19 cellular contexts compared by ENCODE assay signal in genomic region chr2:120913972-120914838, GRCh38.
DNase-seq lines count a peak whose midpoint lies in the region; ATAC-seq and TF ChIP-seq lines count a peak whose summit lies in the region.
"Had no signal": no experiment of that assay in that cellular context is flagged by ENCODE, and none has a peak within 500 bp of the region (broad histone marks: within the 10 kb centered on the region; RNA-seq: fewer than 3 reads in every experiment).

No MANE protein-coding gene starts in this region.

- no peaks in the 10 kb centered on the region for H3K9me3 ChIP-seq in upper lobe of right lung
- H3K9me3 ChIP-seq: adrenal gland, HAP-1 had no signal

- H3K27me3 Mint-ChIP-seq in mesothelial cell of epicardium (ENCODE audit: low read depth) = no peaks in the 10 kb centered on the region
- no peaks in the 10 kb centered on the region for H3K27me3 Mint-ChIP-seq in activated naive CD4-positive, alpha-beta T cell treated with anti-CD3 and anti-CD28 coated beads for 36 hours (ENCODE audit: low read depth)
- H3K27me3 Mint-ChIP-seq: activated CD4-positive, alpha-beta memory T cell treated with anti-CD3 and anti-CD28 coated beads, Interleukin-2, amount 10 ng/mL, durations not matched to agents 7 days and 5 days; type B pancreatic cell had no signal

- no peak for TF ChIP-seq CTCF in coronary artery (IDR thresholded peaks at IDR 0.05)
- no peak for TF ChIP-seq CTCF in mesothelial cell of epicardium (IDR thresholded peaks at IDR 0.05; ENCODE audit: unreplicated experiment)
- TF ChIP-seq CTCF in upper lobe of right lung (IDR thresholded peaks at IDR 0.05) = no peak

- no peaks in the 10 kb centered on the region for H3K27me3 ChIP-seq in upper lobe of right lung
- H3K27me3 ChIP-seq: adrenal gland had no signal

- CTCF ChIA-PET in activated naive CD4-positive, alpha-beta T cell treated with anti-CD3 and anti-CD28 coated beads for 36 hours (lab: Charles Lee) = interaction anchor here (0.6 kb wide), 1 partner anchor 145 kb away, joined by 3 read pairs; no protein-coding TSS in a partner anchor

- H3K4me3 Mint-ChIP-seq in mesothelial cell of epicardium = no peak overlapping the region
- H3K4me3 Mint-ChIP-seq in activated naive CD4-positive, alpha-beta T cell treated with anti-CD3 and anti-CD28 coated beads for 36 hours = no peak overlapping the region
- H3K4me3 Mint-ChIP-seq: activated CD4-positive, alpha-beta memory T cell treated with anti-CD3 and anti-CD28 coated beads, Interleukin-2, amount 10 ng/mL, durations not matched to agents 7 days and 5 days; activated T-helper 1 cell treated with anti-CD3 and anti-CD28 coated beads, Interleukin-12 subunit alpha, Interleukin-12 subunit beta, Interleukin-2, Interleukin-4 antibody, amounts not matched to agents 30 ng/mL and 10 ng/mL and 1 ng/mL, durations not matched to agents 14 hours and 24 hours and 36 hours; CD14-positive monocyte; immature natural killer cell; neural crest cell; type B pancreatic cell had no signal

- peaks cover 46% of the 10 kb centered on the region for H3K4me1 Mint-ChIP-seq in mesothelial cell of epicardium
- H3K4me1 Mint-ChIP-seq in activated naive CD4-positive, alpha-beta T cell treated with anti-CD3 and anti-CD28 coated beads for 36 hours (ENCODE audit: low read depth) = no peaks in the 10 kb centered on the region
- H3K4me1 Mint-ChIP-seq: activated CD4-positive, alpha-beta memory T cell treated with anti-CD3 and anti-CD28 coated beads, Interleukin-2, amount 10 ng/mL, durations not matched to agents 7 days and 5 days; CD14-positive monocyte; immature natural killer cell had no signal

- peak overlapping the region; percentile 56 for H3K27ac Mint-ChIP-seq in mesothelial cell of epicardium
- H3K27ac Mint-ChIP-seq in activated naive CD4-positive, alpha-beta T cell treated with anti-CD3 and anti-CD28 coated beads for 36 hours = no peak overlapping the region
- H3K27ac Mint-ChIP-seq: activated CD4-positive, alpha-beta memory T cell treated with anti-CD3 and anti-CD28 coated beads, Interleukin-2, amount 10 ng/mL, durations not matched to agents 7 days and 5 days; activated T-helper 1 cell treated with anti-CD3 and anti-CD28 coated beads, Interleukin-12 subunit alpha, Interleukin-12 subunit beta, Interleukin-2, Interleukin-4 antibody, amounts not matched to agents 30 ng/mL and 10 ng/mL and 1 ng/mL, durations not matched to agents 14 hours and 24 hours and 36 hours; CD14-positive monocyte; immature natural killer cell; type B pancreatic cell had no signal

- DNase-seq in Right ventricle myocardium inferior (ENCODE audit: missing footprints) (peak; percentile 49), cardiac septum (ENCODE audit: low spot score) (no peak), coronary artery (ENCODE audit: low spot score) (no peak), mesothelial cell of epicardium (ENCODE audit: low spot score in 2 of 2, unreplicated experiment in 2 of 2) (no peak), upper lobe of right lung (no peak), MV-4-11 (lab: John Stamatoyannopoulos, UW) (no peak)
- no peak for DNase-seq in activated CD8-positive, alpha-beta memory T cell treated with anti-CD3 and anti-CD28 coated beads, Interleukin-2, amount 50 U/mL, for 4 hours
- DNase-seq in activated naive CD4-positive, alpha-beta T cell treated with anti-CD3 and anti-CD28 coated beads for 36 hours = no peak
- DNase-seq: activated CD4-positive, alpha-beta memory T cell treated with anti-CD3 and anti-CD28 coated beads, Interleukin-2, amount 10 ng/mL, durations not matched to agents 7 days and 5 days; immature natural killer cell; NCI-H1930; NCI-H526; stimulated activated CD4-positive, alpha-beta T cell treated with anti-CD3 and anti-CD28 coated beads, Interleukin-4, amount 100 ng/mL, for 4 hours had no signal

- intact Hi-C loops in Right ventricle myocardium inferior (cut with DNase I) (loop anchor here (1.0 to 10.0 kb wide), 3 partner anchors 44 to 179 kb away; partner anchors contain the start of gene GLI2), cardiac septum (cut with DNase I) (loop anchor here (2.0 to 5.0 kb wide), 2 partner anchors 21 to 87 kb away; no protein-coding TSS in a partner anchor), upper lobe of right lung (cut with DNase I) (no loop called here)
- intact Hi-C loops in activated naive CD4-positive, alpha-beta T cell treated with anti-CD3 and anti-CD28 coated beads for 36 hours (cut with micrococcal nuclease) = no loop called here

- peaks cover 27% of the 10 kb centered on the region for H3K4me1 ChIP-seq in upper lobe of right lung

- H3K36me3 Mint-ChIP-seq in mesothelial cell of epicardium = no peaks in the 10 kb centered on the region
- H3K36me3 Mint-ChIP-seq in activated naive CD4-positive, alpha-beta T cell treated with anti-CD3 and anti-CD28 coated beads for 36 hours (ENCODE audit: low read depth) = no peaks in the 10 kb centered on the region
- H3K36me3 Mint-ChIP-seq: CD14-positive monocyte, immature natural killer cell, type B pancreatic cell had no signal

- H3K4me3 ChIP-seq in coronary artery (peak overlapping the region; percentile 25), upper lobe of right lung (no peak overlapping the region)
- H3K4me3 ChIP-seq: adrenal gland, HAP-1 had no signal

- peak overlapping the region; percentile 88 to 92 for H3K27ac ChIP-seq in coronary artery
- peak overlapping the region; percentile 27 for H3K27ac ChIP-seq in upper lobe of right lung

- no peaks in the 10 kb centered on the region for H3K36me3 ChIP-seq in upper lobe of right lung
- H3K36me3 ChIP-seq: adrenal gland, HAP-1 had no signal

- H3K9me3 Mint-ChIP-seq in mesothelial cell of epicardium = no peaks in the 10 kb centered on the region
- no peaks in the 10 kb centered on the region for H3K9me3 Mint-ChIP-seq in activated naive CD4-positive, alpha-beta T cell treated with anti-CD3 and anti-CD28 coated beads for 36 hours
- H3K9me3 Mint-ChIP-seq: activated CD4-positive, alpha-beta memory T cell treated with anti-CD3 and anti-CD28 coated beads, Interleukin-2, amount 10 ng/mL, durations not matched to agents 7 days and 5 days; activated T-helper 1 cell treated with anti-CD3 and anti-CD28 coated beads, Interleukin-12 subunit alpha, Interleukin-12 subunit beta, Interleukin-2, Interleukin-4 antibody, amounts not matched to agents 30 ng/mL and 10 ng/mL and 1 ng/mL, durations not matched to agents 14 hours and 24 hours and 36 hours; CD14-positive monocyte; immature natural killer cell; neural crest cell; type B pancreatic cell had no signal

- ATAC-seq in Right ventricle myocardium inferior = no peak
- ATAC-seq in upper lobe of right lung = no peak

Comparison
In these comparisons a context has a peak if more than half of its experiments do, and no peak if none do; other contexts are left out.
1. intact Hi-C loops: an anchor here in Right ventricle myocardium inferior (1.0 to 10.0 kb wide) and cardiac septum (2.0 to 5.0 kb wide); none called in upper lobe of right lung and activated naive CD4-positive, alpha-beta T cell treated with anti-CD3 and anti-CD28 coated beads for 36 hours.